In genomic region chr5:54643679-54644078, GRCh38 we compare ENCODE assay signal across 13 cellular contexts.
DNase-seq lines count a peak whose midpoint lies in the region; ATAC-seq, FAIRE-seq and TF ChIP-seq lines count a peak whose summit lies in the region.
"Had no signal": no experiment of that assay in that cellular context is flagged by ENCODE, and none has a peak within 500 bp of the region (broad histone marks: within the 10 kb centered on the region; RNA-seq: fewer than 3 reads in every experiment).

No MANE protein-coding gene starts in this region.

- no peaks in the 10 kb centered on the region for H3K27me3 ChIP-seq in RWPE2 (ENCODE audit: insufficient read depth, poor library complexity, severe bottlenecking)
- no peaks in the 10 kb centered on the region for H3K27me3 ChIP-seq in thyroid gland
- H3K27me3 ChIP-seq in small intestine (ENCODE audit: control insufficient read depth in 2 of 2, insufficient read depth in 2 of 2, low read length in 2 of 2), result no peaks in the 10 kb centered on the region
- H3K27me3 ChIP-seq: heart left ventricle, right lobe of liver had no signal

- no peak for FAIRE-seq in small intestine (lab: Jason Lieb, UNC)

- peaks cover 44% of the 10 kb centered on the region for H3K4me1 Mint-ChIP-seq in activated naive CD8-positive, alpha-beta T cell treated with anti-CD3 and anti-CD28 coated beads, Interleukin-2, amount 10 ng/mL, durations not matched to agents 7 days and 5 days
- H3K4me1 Mint-ChIP-seq in activated naive CD8-positive, alpha-beta T cell treated with anti-CD3 and anti-CD28 coated beads, Interleukin-2, amount 50 U/mL, for 24 hours, result peaks cover 49% of the 10 kb centered on the region

- H3K9me3 ChIP-seq in RWPE2 (ENCODE audit: severe bottlenecking) (no peaks in the 10 kb centered on the region), thyroid gland (no peaks in the 10 kb centered on the region), small intestine (ENCODE audit: control insufficient read depth, low read depth) (no peaks in the 10 kb centered on the region)
- H3K9me3 ChIP-seq: heart left ventricle, right lobe of liver had no signal

- DNase-seq in activated naive CD8-positive, alpha-beta T cell treated with anti-CD3 and anti-CD28 coated beads, Interleukin-2, amount 10 ng/mL, durations not matched to agents 7 days and 5 days, result no peak
- no peak for DNase-seq in activated naive CD8-positive, alpha-beta T cell treated with anti-CD3 and anti-CD28 coated beads, Interleukin-2, amount 50 U/mL, for 24 hours
- DNase-seq in RWPE2 (ENCODE audit: low spot score), result peak; percentile 85
- DNase-seq in fibroblast of peridontal ligament (ENCODE audit: extremely low read depth), result peak; percentile 94
- DNase-seq in thyroid gland, result peak; percentile 62 to 71
- DNase-seq in small intestine, result no peak
- DNase-seq: C1 segment of cervical spinal cord, heart left ventricle, right lobe of liver had no signal

- no peaks in the 10 kb centered on the region for H3K9me3 Mint-ChIP-seq in activated naive CD8-positive, alpha-beta T cell treated with anti-CD3 and anti-CD28 coated beads, Interleukin-2, amount 10 ng/mL, durations not matched to agents 7 days and 5 days
- H3K9me3 Mint-ChIP-seq in activated naive CD8-positive, alpha-beta T cell treated with anti-CD3 and anti-CD28 coated beads, Interleukin-2, amount 50 U/mL, for 24 hours, result peaks cover 6% of the 10 kb centered on the region

- TF ChIP-seq CTCF in RWPE2 (IDR thresholded peaks at IDR 0.05; ENCODE audit: poor library complexity, severe bottlenecking) (no peak), thyroid gland (IDR thresholded peaks at IDR 0.05) (no peak)

- H3K27ac Mint-ChIP-seq in activated naive CD8-positive, alpha-beta T cell treated with anti-CD3 and anti-CD28 coated beads, Interleukin-2, amount 10 ng/mL, durations not matched to agents 7 days and 5 days, result peak overlapping the region; percentile 9
- no peak overlapping the region for H3K27ac Mint-ChIP-seq in activated naive CD8-positive, alpha-beta T cell treated with anti-CD3 and anti-CD28 coated beads, Interleukin-2, amount 50 U/mL, for 24 hours

- no peaks in the 10 kb centered on the region for H3K36me3 ChIP-seq in RWPE2 (ENCODE audit: low read depth)
- no peaks in the 10 kb centered on the region for H3K36me3 ChIP-seq in thyroid gland
- no peaks in the 10 kb centered on the region for H3K36me3 ChIP-seq in small intestine (ENCODE audit: control insufficient read depth in 2 of 2, insufficient read depth in 2 of 2, low read length in 2 of 2)
- H3K36me3 ChIP-seq: heart left ventricle, right lobe of liver had no signal

- H3K27ac ChIP-seq in RWPE2 (ENCODE audit: poor library complexity, severe bottlenecking), result peak overlapping the region; percentile 79
- H3K27ac ChIP-seq in thyroid gland, result peak overlapping the region in 2 of 3 donors; percentile 3 to 32
- H3K27ac ChIP-seq in small intestine (ENCODE audit: low read depth in 1 of 2, low read length in 1 of 2), result no peak overlapping the region
- H3K27ac ChIP-seq: heart left ventricle, right lobe of liver, VCaP had no signal

- no peak for TF ChIP-seq POLR2A in thyroid gland (IDR thresholded peaks at IDR 0.05)

- 5 to 14% methylated on average over 4 of the region's 4 CpGs for WGBS in thyroid gland, 2 donors
- WGBS in small intestine, 3 donors, result 25 to 40% (median 28%) methylated on average over 4 of the region's 4 CpGs

- peaks cover 7% of the 10 kb centered on the region for H3K36me3 Mint-ChIP-seq in activated naive CD8-positive, alpha-beta T cell treated with anti-CD3 and anti-CD28 coated beads, Interleukin-2, amount 10 ng/mL, durations not matched to agents 7 days and 5 days
- H3K36me3 Mint-ChIP-seq in activated naive CD8-positive, alpha-beta T cell treated with anti-CD3 and anti-CD28 coated beads, Interleukin-2, amount 50 U/mL, for 24 hours (ENCODE audit: low read depth), result peaks cover 4% of the 10 kb centered on the region

- ATAC-seq in activated naive CD8-positive, alpha-beta T cell treated with anti-CD3 and anti-CD28 coated beads, Interleukin-2, amount 10 ng/mL, durations not matched to agents 7 days and 5 days (ENCODE audit: low read depth), result no peak
- no peak for ATAC-seq in activated naive CD8-positive, alpha-beta T cell treated with anti-CD3 and anti-CD28 coated beads, Interleukin-2, amount 50 U/mL, for 24 hours
- ATAC-seq in RWPE2 (ENCODE audit: low read depth) (peak; percentile 83), GM19328 (IDR thresholded peaks at IDR 0.05; ENCODE audit: unreplicated experiment) (no peak), HG03135 (IDR thresholded peaks at IDR 0.05; ENCODE audit: unreplicated experiment) (no peak)
- ATAC-seq: heart left ventricle had no signal

- H3K4me1 ChIP-seq in RWPE2 (ENCODE audit: insufficient read depth, poor library complexity, severe bottlenecking), result peaks cover 23% of the 10 kb centered on the region
- peaks cover 39 to 52% of the 10 kb centered on the region in 2 donors for H3K4me1 ChIP-seq in thyroid gland
- H3K4me1 ChIP-seq in small intestine (ENCODE audit: control insufficient read depth in 2 of 2, insufficient read depth in 1 of 2, low read depth in 1 of 2, low read length in 1 of 2), result peaks cover 0 to 7% of the 10 kb centered on the region in 2 donors
- H3K4me1 ChIP-seq: right lobe of liver had no signal

- H3K4me3 ChIP-seq in RWPE2 (ENCODE audit: severe bottlenecking) (no peak overlapping the region), thyroid gland (replicated peaks in 1 of 3) (no peak overlapping the region), small intestine (ENCODE audit: low read depth in 1 of 2, low read length in 2 of 2) (no peak overlapping the region)
- H3K4me3 ChIP-seq: heart left ventricle, right lobe of liver had no signal

- no peaks in the 10 kb centered on the region for H3K27me3 Mint-ChIP-seq in activated naive CD8-positive, alpha-beta T cell treated with anti-CD3 and anti-CD28 coated beads, Interleukin-2, amount 10 ng/mL, durations not matched to agents 7 days and 5 days
- no peaks in the 10 kb centered on the region for H3K27me3 Mint-ChIP-seq in activated naive CD8-positive, alpha-beta T cell treated with anti-CD3 and anti-CD28 coated beads, Interleukin-2, amount 50 U/mL, for 24 hours

- intact Hi-C loops in thyroid gland (cut with DNase I), result no loop called here

- POLR2A ChIA-PET in activated naive CD8-positive, alpha-beta T cell treated with anti-CD3 and anti-CD28 coated beads, Interleukin-2, amount 10 ng/mL, durations not matched to agents 7 days and 5 days (lab: Charles Lee), result interaction anchor here (0.7 kb wide), 1 partner anchor 33 kb away, joined by 3 read pairs; no protein-coding TSS in a partner anchor

- no peak overlapping the region for H3K4me3 Mint-ChIP-seq in activated naive CD8-positive, alpha-beta T cell treated with anti-CD3 and anti-CD28 coated beads, Interleukin-2, amount 10 ng/mL, durations not matched to agents 7 days and 5 days
- H3K4me3 Mint-ChIP-seq in activated naive CD8-positive, alpha-beta T cell treated with anti-CD3 and anti-CD28 coated beads, Interleukin-2, amount 50 U/mL, for 24 hours, result no peak overlapping the region
- H3K4me3 Mint-ChIP-seq: activated T-helper 1 cell treated with anti-CD3 and anti-CD28 coated beads, Interleukin-12 subunit alpha, Interleukin-12 subunit beta, Interleukin-2, Interleukin-4 antibody, amounts not matched to agents 30 ng/mL and 10 ng/mL and 1 ng/mL, durations not matched to agents 14 hours and 24 hours and 36 hours had no signal

Comparison
In these comparisons a context has a peak if more than half of its experiments do, and no peak if none do; other contexts are left out.
1. DNase-seq: peak in RWPE2 (single experiment), fibroblast of peridontal ligament (single experiment) and thyroid gland (2 of 2); none in activated naive CD8-positive, alpha-beta T cell treated with anti-CD3 and anti-CD28 coated beads, Interleukin-2, amount 10 ng/mL, durations not matched to agents 7 days and 5 days (single experiment), activated naive CD8-positive, alpha-beta T cell treated with anti-CD3 and anti-CD28 coated beads, Interleukin-2, amount 50 U/mL, for 24 hours (single experiment) and small intestine (single experiment).
2. H3K27ac ChIP-seq: peak in RWPE2 (single experiment) and thyroid gland (2 of 3); none in small intestine (0 of 2).